9 cellular contexts compared by ENCODE assay signal in genomic region chr15:70967646-70968045, GRCh38.
"Had no signal": no experiment of that assay in that cellular context is flagged by ENCODE, and none has a peak within 500 bp of the region (broad histone marks: within the 10 kb centered on the region; RNA-seq: fewer than 3 reads in every experiment).

No MANE protein-coding gene starts in this region.

- DNase-seq: GM23248, GOT3, H7, HFFc6, IMR-90 had no signal

- FAIRE-seq: HTR-8/SVneo, K562 had no signal

- H3K27ac ChIP-seq: GM23248 had no signal

- H3K9me3 Mint-ChIP-seq: HFFc6 had no signal

- H3K9me3 ChIP-seq: HAP-1 had no signal

- H3K4me3 ChIP-seq: GM23248, HAP-1, K562 had no signal

- H3K4me3 Mint-ChIP-seq: HFFc6 had no signal

- H3K4me1 ChIP-seq: HAP-1 had no signal

- H3K27ac Mint-ChIP-seq: HFFc6 had no signal

- H3K36me3 ChIP-seq: HAP-1 had no signal

- ATAC-seq: HCT116, K562 had no signal
